30 cellular contexts compared by ENCODE assay signal in genomic region chr6:21240709-21241108, GRCh38.
DNase-seq lines count a peak whose midpoint lies in the region; ATAC-seq and TF ChIP-seq lines count a peak whose summit lies in the region.
"Had no signal": no experiment of that assay in that cellular context is flagged by ENCODE, and none has a peak within 500 bp of the region (broad histone marks: within the 10 kb centered on the region; RNA-seq: fewer than 3 reads in every experiment).

No MANE protein-coding gene starts in this region.

- H3K4me1 Mint-ChIP-seq in MCF 10A (ENCODE audit: insufficient read depth, unreplicated experiment) = no peaks in the 10 kb centered on the region
- H3K4me1 Mint-ChIP-seq: nephron had no signal

- TF ChIP-seq CTCF in MCF 10A (IDR thresholded peaks at IDR 0.05; ENCODE audit: unreplicated experiment) (no peak), breast epithelium (IDR thresholded peaks at IDR 0.05) (no peak), epithelial cell of esophagus (IDR thresholded peaks at IDR 0.05; ENCODE audit: insufficient read depth, low read depth, low read length, missing control alignments) (no peak)

- ATAC-seq in left lobe of liver (peak; percentile 75), GM19397 (IDR thresholded peaks at IDR 0.05; ENCODE audit: unreplicated experiment) (no peak), left ventricle myocardium superior (no peak), GM18505 (IDR thresholded peaks at IDR 0.05; ENCODE audit: unreplicated experiment) (no peak)
- ATAC-seq: activated T-cell treated with anti-CD3 and anti-CD28 coated beads, Interleukin-2, amount 50 U/mL, for 4 hours; foreskin keratinocyte; GM23338; K562; stimulated activated naive B cell treated with anti-CD40 and anti-IgM and Interleukin-4, amounts not matched to agents 10 μg/mL and 1 μg/mL and 100 μg/mL, for 72 hours had no signal

- peaks cover 7% of the 10 kb centered on the region for H3K9me3 Mint-ChIP-seq in MCF 10A (ENCODE audit: unreplicated experiment)

- H3K4me3 Mint-ChIP-seq in MCF 10A (ENCODE audit: unreplicated experiment) = no peak overlapping the region
- H3K4me3 Mint-ChIP-seq: activated T-cell treated with anti-CD3 and anti-CD28 coated beads, Interleukin-2, amount 50 U/mL, for 4 hours; CD4-positive, alpha-beta T cell; GM23338; HFFc6; nephron; stimulated activated naive B cell treated with anti-CD40 and anti-IgM and Interleukin-4, amounts not matched to agents 10 μg/mL and 1 μg/mL and 100 μg/mL, for 72 hours had no signal

- BruUV-seq in MCF 10A (replicated peaks; lab: Mats Ljungman, UMichigan) = no TSS peak

- H3K27ac Mint-ChIP-seq in MCF 10A (ENCODE audit: low read depth, unreplicated experiment) = no peak overlapping the region
- H3K27ac Mint-ChIP-seq: CD4-positive, alpha-beta T cell; GM23338; HFFc6; nephron; stimulated activated naive B cell treated with anti-CD40 and anti-IgM and Interleukin-4, amounts not matched to agents 10 μg/mL and 1 μg/mL and 100 μg/mL, for 72 hours had no signal

- H3K36me3 ChIP-seq in breast epithelium = no peaks in the 10 kb centered on the region
- H3K36me3 ChIP-seq: Peyer's patch, upper lobe of left lung had no signal

- no peaks in the 10 kb centered on the region for H3K4me1 ChIP-seq in breast epithelium
- H3K4me1 ChIP-seq: foreskin keratinocyte, Peyer's patch, upper lobe of left lung had no signal

- H3K36me3 Mint-ChIP-seq in MCF 10A (ENCODE audit: insufficient read depth, unreplicated experiment) = no peaks in the 10 kb centered on the region

- POLR2A ChIA-PET in MCF 10A (lab: Yijun Ruan, JAX) = interaction anchor here (1.0 kb wide), 1 partner anchor 630 kb away, joined by 3 read pairs; no protein-coding TSS in a partner anchor

- no peaks in the 10 kb centered on the region for H3K27me3 Mint-ChIP-seq in MCF 10A (ENCODE audit: insufficient read depth, unreplicated experiment)
- H3K27me3 Mint-ChIP-seq: CD4-positive, alpha-beta T cell; stimulated activated naive B cell treated with anti-CD40 and anti-IgM and Interleukin-4, amounts not matched to agents 10 μg/mL and 1 μg/mL and 100 μg/mL, for 72 hours had no signal

- no peaks in the 10 kb centered on the region for H3K27me3 ChIP-seq in breast epithelium
- H3K27me3 ChIP-seq: dorsolateral prefrontal cortex, foreskin keratinocyte, Peyer's patch, upper lobe of left lung had no signal

- intact Hi-C loops in MCF 10A (cut with micrococcal nuclease) (no loop called here), breast epithelium (cut with DNase I; ENCODE audit: low total_unique reads) (no loop called here), left ventricle myocardium superior (cut with micrococcal nuclease) (no loop called here)

- H3K27ac ChIP-seq in breast epithelium = no peak overlapping the region
- H3K27ac ChIP-seq: dorsolateral prefrontal cortex, foreskin keratinocyte, Peyer's patch, upper lobe of left lung had no signal

- DNase-seq in MCF 10A (ENCODE audit: unreplicated experiment) = peak; percentile 27
- DNase-seq in breast epithelium (ENCODE audit: low spot score in 2 of 2) = no peak
- peak; percentile 15 for DNase-seq in epithelial cell of esophagus (ENCODE audit: low read depth)
- DNase-seq in left lobe of liver (ENCODE audit: low spot score) = no peak
- DNase-seq in midbrain (lab: John Stamatoyannopoulos, UW) = no peak
- no peak for DNase-seq in left ventricle myocardium superior
- DNase-seq: activated gamma-delta T cell treated with Interleukin-2 at 50 U/mL for 16 hours; activated T-cell treated with anti-CD3 and anti-CD28 coated beads, Interleukin-2, amount 50 U/mL, for 4 hours; CD4-positive, alpha-beta T cell; dorsolateral prefrontal cortex; EL; head of caudate nucleus; HFFc6; NCI-H2081 treated with DMSO at 0.1 percent for 48 hours; NCI-H748 treated with DMSO at 0.1 percent for 48 hours; Peyer's patch; retina; SHP77 treated with DMSO at 0.1 percent for 48 hours; small intestine; stimulated activated naive B cell treated with anti-CD40 and anti-IgM and Interleukin-4, amounts not matched to agents 10 μg/mL and 1 μg/mL and 100 μg/mL, for 72 hours; substantia nigra; T-helper 2 cell; upper lobe of left lung had no signal

- CTCF ChIA-PET in MCF 10A (lab: Yijun Ruan, JAX) = no interaction called here

- H3K9me3 ChIP-seq in breast epithelium = no peaks in the 10 kb centered on the region
- H3K9me3 ChIP-seq: Peyer's patch had no signal

- no peak overlapping the region for H3K4me3 ChIP-seq in breast epithelium
- H3K4me3 ChIP-seq in epithelial cell of esophagus (ENCODE audit: low read length) = no peak overlapping the region
- H3K4me3 ChIP-seq: dorsolateral prefrontal cortex, GM23338, K562, lung, Peyer's patch, upper lobe of left lung had no signal

- TF ChIP-seq POLR2A in breast epithelium (IDR thresholded peaks at IDR 0.05) = no peak
- no peak for TF ChIP-seq POLR2A in GM18505 (IDR thresholded peaks at IDR 0.05; ENCODE audit: borderline replicate concordance, extremely low read depth, insufficient read depth, insufficient read length)

Comparison
In these comparisons a context has a peak if more than half of its experiments do, and no peak if none do; other contexts are left out.
1. DNase-seq: peak in MCF 10A (single experiment) and epithelial cell of esophagus (single experiment); none in breast epithelium (0 of 2), left lobe of liver (single experiment), midbrain (single experiment) and left ventricle myocardium superior (single experiment).